ENCODE assay signal across 38 cellular contexts in the genomic region with DNA sequence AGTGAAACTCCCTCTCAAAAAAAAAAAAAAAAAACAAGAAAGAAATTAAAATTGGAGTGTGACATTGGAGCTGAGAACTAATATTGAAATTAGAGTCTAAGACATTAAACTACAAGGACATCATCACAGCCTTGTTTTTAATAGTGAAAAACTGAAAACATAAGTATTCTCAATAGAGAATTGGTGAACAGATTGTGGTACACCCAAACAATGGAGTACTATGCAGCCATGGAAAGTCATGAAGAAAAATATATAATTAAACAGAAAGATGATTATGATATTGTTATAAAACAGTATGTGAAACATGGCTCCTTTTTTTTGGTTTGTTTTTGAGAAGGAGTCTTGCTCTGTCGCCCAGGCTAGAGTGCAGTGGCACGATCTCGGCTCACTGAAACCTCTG. TPM values are rescaled to one million over a fixed set of nuclear protein-coding genes. Genes with fewer than 3 reads are reported as not detected.
"Had no signal": no experiment of that assay in that cellular context is flagged by ENCODE, and none has a peak within 500 bp of the region (broad histone marks: within the 10 kb centered on the region; RNA-seq: fewer than 3 reads in every experiment).

No MANE protein-coding gene starts in this region.

- H3K4me1 Mint-ChIP-seq: activated B cell treated with CpG ODN at 0.5 μM for 24 hours; activated naive CD4-positive, alpha-beta T cell treated with anti-CD3 and anti-CD28 coated beads, Interleukin-2, amount 50 U/mL, for 24 hours; activated naive CD8-positive, alpha-beta T cell treated with anti-CD3 and anti-CD28 coated beads, Interleukin-2, amount 50 U/mL, for 24 hours; activated T-helper 17 cell treated with anti-CD3 and anti-CD28 coated beads, Interleukin-2, amount 50 U/mL, for 72 hours; central memory CD8-positive, alpha-beta T cell had no signal

- H3K27me3 ChIP-seq: ascending aorta, cardiac muscle cell had no signal

- DNase-seq: activated B cell treated with CpG ODN at 0.5 μM for 24 hours; activated CD4-positive, alpha-beta memory T cell treated with anti-CD3 and anti-CD28 coated beads for 36 hours; activated CD4-positive, alpha-beta T cell treated with anti-CD3 and anti-CD28 coated beads for 4 hours; activated CD4-positive, alpha-beta T cell treated with anti-CD3 and anti-CD28 coated beads, Interleukin-2, amount 10 ng/mL, durations not matched to agents 24 days and 14 days; activated CD4-positive, alpha-beta T cell treated with anti-CD3 and anti-CD28 coated beads, Interleukin-2, amount 50 U/mL, for 1 hour; activated CD4-positive, alpha-beta T cell treated with anti-CD3 and anti-CD28 coated beads, Interleukin-2, amount 50 U/mL, for 4 hours; activated CD4-positive, CD25-positive, alpha-beta regulatory T cell treated with anti-CD3 and anti-CD28 coated beads, Interleukin-2, amount 50 U/mL, for 72 hours; activated CD8-positive, alpha-beta memory T cell treated with anti-CD3 and anti-CD28 coated beads, Interleukin-2, amount 50 U/mL, for 4 hours; activated CD8-positive, alpha-beta T cell treated with anti-CD3 and anti-CD28 coated beads for 36 hours; activated effector memory CD4-positive, alpha-beta T cell treated with anti-CD3 and anti-CD28 coated beads, Interleukin-2, amount 50 U/mL, for 16 hours; activated gamma-delta T cell treated with Interleukin-2 at 50 U/mL for 16 hours; activated naive CD4-positive, alpha-beta T cell; activated naive CD4-positive, alpha-beta T cell treated with anti-CD3 and anti-CD28 coated beads for 36 hours; activated naive CD8-positive, alpha-beta T cell treated with anti-CD3 and anti-CD28 coated beads, Interleukin-2, amount 10 ng/mL, durations not matched to agents 7 days and 5 days; activated naive CD8-positive, alpha-beta T cell treated with anti-CD3 and anti-CD28 coated beads, Interleukin-2, amount 50 U/mL, for 24 hours; activated T-cell treated with anti-CD3 and anti-CD28 coated beads for 4 hours; activated T-cell treated with anti-CD3 and anti-CD28 coated beads, Interleukin-2, amount 50 U/mL, for 1 hour; activated T-cell treated with anti-CD3 and anti-CD28 coated beads, Interleukin-2, amount 50 U/mL, for 4 hours; activated T-cell treated with anti-CD3 and anti-CD28 coated beads, Interleukin-2, amount 50 U/mL, for 72 hours; amygdala; anterior cingulate cortex; caudate nucleus; cerebellar nuclear complex; T-helper 2 cell; T-helper 9 cell had no signal

- H3K4me3 ChIP-seq: ascending aorta, cardiac muscle cell had no signal

- H3K4me3 Mint-ChIP-seq: activated B cell treated with CpG ODN at 0.5 μM for 24 hours; activated CD4-positive, alpha-beta memory T cell treated with anti-CD3 and anti-CD28 coated beads for 36 hours; activated CD4-positive, alpha-beta T cell treated with anti-CD3 and anti-CD28 coated beads, Interleukin-2, amount 10 ng/mL, durations not matched to agents 24 days and 14 days; activated CD8-positive, alpha-beta T cell treated with anti-CD3 and anti-CD28 coated beads for 36 hours; activated naive CD4-positive, alpha-beta T cell treated with anti-CD3 and anti-CD28 coated beads for 36 hours; activated naive CD4-positive, alpha-beta T cell treated with anti-CD3 and anti-CD28 coated beads, Interleukin-2, amount 50 U/mL, for 24 hours; activated naive CD8-positive, alpha-beta T cell; activated naive CD8-positive, alpha-beta T cell treated with anti-CD3 and anti-CD28 coated beads, Interleukin-2, amount 10 ng/mL, durations not matched to agents 7 days and 5 days; activated naive CD8-positive, alpha-beta T cell treated with anti-CD3 and anti-CD28 coated beads, Interleukin-2, amount 50 U/mL, for 24 hours; activated T-cell treated with anti-CD3 and anti-CD28 coated beads, Interleukin-2, amount 50 U/mL, for 4 hours; activated T-cell treated with anti-CD3 and anti-CD28 coated beads, Interleukin-2, amount 50 U/mL, for 72 hours; activated T-helper 1 cell treated with anti-CD3 and anti-CD28 coated beads, Interleukin-12 subunit alpha, Interleukin-12 subunit beta, Interleukin-2, Interleukin-4 antibody, amounts not matched to agents 30 ng/mL and 10 ng/mL and 1 ng/mL, durations not matched to agents 14 hours and 24 hours and 36 hours; activated T-helper 17 cell treated with anti-CD3 and anti-CD28 coated beads, Interleukin-2, amount 50 U/mL, for 72 hours; brain; central memory CD8-positive, alpha-beta T cell; T-helper 1 cell treated with Interleukin-12 subunit alpha and Interleukin-12 subunit beta and Interleukin-4 antibody, amounts not matched to agents 30 μg/mL and 1 μg/mL, for 36 hours; T-helper 2 cell treated with Interferon-gamma antibody and Interleukin-4, amounts not matched to agents 5 μg/mL and 100 μg/mL, for 36 hours had no signal

- FAIRE-seq: bronchial epithelial cell, TTC549 had no signal

- H3K9me3 Mint-ChIP-seq: activated B cell treated with CpG ODN at 0.5 μM for 24 hours; activated CD4-positive, alpha-beta memory T cell treated with anti-CD3 and anti-CD28 coated beads for 36 hours; activated CD4-positive, alpha-beta T cell treated with anti-CD3 and anti-CD28 coated beads, Interleukin-2, amount 10 ng/mL, durations not matched to agents 24 days and 14 days; activated CD8-positive, alpha-beta T cell treated with anti-CD3 and anti-CD28 coated beads for 36 hours; activated naive CD4-positive, alpha-beta T cell treated with anti-CD3 and anti-CD28 coated beads for 36 hours; activated naive CD4-positive, alpha-beta T cell treated with anti-CD3 and anti-CD28 coated beads, Interleukin-2, amount 50 U/mL, for 24 hours; activated naive CD8-positive, alpha-beta T cell treated with anti-CD3 and anti-CD28 coated beads, Interleukin-2, amount 10 ng/mL, durations not matched to agents 7 days and 5 days; activated naive CD8-positive, alpha-beta T cell treated with anti-CD3 and anti-CD28 coated beads, Interleukin-2, amount 50 U/mL, for 24 hours; activated T-cell treated with anti-CD3 and anti-CD28 coated beads, Interleukin-2, amount 50 U/mL, for 4 hours; activated T-cell treated with anti-CD3 and anti-CD28 coated beads, Interleukin-2, amount 50 U/mL, for 72 hours; activated T-helper 1 cell treated with anti-CD3 and anti-CD28 coated beads, Interleukin-12 subunit alpha, Interleukin-12 subunit beta, Interleukin-2, Interleukin-4 antibody, amounts not matched to agents 30 ng/mL and 10 ng/mL and 1 ng/mL, durations not matched to agents 14 hours and 24 hours and 36 hours; activated T-helper 17 cell treated with anti-CD3 and anti-CD28 coated beads, Interleukin-2, amount 50 U/mL, for 72 hours; brain; central memory CD8-positive, alpha-beta T cell; T-helper 1 cell treated with Interleukin-12 subunit alpha and Interleukin-12 subunit beta and Interleukin-4 antibody, amounts not matched to agents 30 μg/mL and 1 μg/mL, for 36 hours; T-helper 2 cell treated with Interferon-gamma antibody and Interleukin-4, amounts not matched to agents 5 μg/mL and 100 μg/mL, for 36 hours had no signal

- ATAC-seq: activated CD8-positive, alpha-beta T cell treated with anti-CD3 and anti-CD28 coated beads for 36 hours; activated naive CD8-positive, alpha-beta T cell treated with anti-CD3 and anti-CD28 coated beads, Interleukin-2, amount 50 U/mL, for 24 hours; activated T-cell treated with anti-CD3 and anti-CD28 coated beads, Interleukin-2, amount 50 U/mL, for 4 hours; activated T-cell treated with anti-CD3 and anti-CD28 coated beads, Interleukin-2, amount 50 U/mL, for 72 hours; activated T-helper 17 cell treated with anti-CD3 and anti-CD28 coated beads, Interleukin-2, amount 50 U/mL, for 72 hours had no signal

- H3K4me1 ChIP-seq: ascending aorta had no signal

- H3K36me3 Mint-ChIP-seq: activated CD4-positive, alpha-beta memory T cell treated with anti-CD3 and anti-CD28 coated beads for 36 hours; activated naive CD4-positive, alpha-beta T cell treated with anti-CD3 and anti-CD28 coated beads, Interleukin-2, amount 50 U/mL, for 24 hours; activated naive CD8-positive, alpha-beta T cell; activated naive CD8-positive, alpha-beta T cell treated with anti-CD3 and anti-CD28 coated beads, Interleukin-2, amount 10 ng/mL, durations not matched to agents 7 days and 5 days; brain had no signal

- H3K27ac ChIP-seq: ascending aorta, cardiac muscle cell had no signal

- H3K27ac Mint-ChIP-seq: activated B cell treated with CpG ODN at 0.5 μM for 24 hours; activated CD4-positive, alpha-beta memory T cell treated with anti-CD3 and anti-CD28 coated beads for 36 hours; activated CD4-positive, alpha-beta T cell treated with anti-CD3 and anti-CD28 coated beads, Interleukin-2, amount 10 ng/mL, durations not matched to agents 24 days and 14 days; activated CD8-positive, alpha-beta T cell treated with anti-CD3 and anti-CD28 coated beads for 36 hours; activated naive CD4-positive, alpha-beta T cell treated with anti-CD3 and anti-CD28 coated beads for 36 hours; activated naive CD4-positive, alpha-beta T cell treated with anti-CD3 and anti-CD28 coated beads, Interleukin-2, amount 50 U/mL, for 24 hours; activated naive CD8-positive, alpha-beta T cell; activated naive CD8-positive, alpha-beta T cell treated with anti-CD3 and anti-CD28 coated beads, Interleukin-2, amount 10 ng/mL, durations not matched to agents 7 days and 5 days; activated naive CD8-positive, alpha-beta T cell treated with anti-CD3 and anti-CD28 coated beads, Interleukin-2, amount 50 U/mL, for 24 hours; activated T-cell treated with anti-CD3 and anti-CD28 coated beads, Interleukin-2, amount 50 U/mL, for 72 hours; activated T-helper 1 cell treated with anti-CD3 and anti-CD28 coated beads, Interleukin-12 subunit alpha, Interleukin-12 subunit beta, Interleukin-2, Interleukin-4 antibody, amounts not matched to agents 30 ng/mL and 10 ng/mL and 1 ng/mL, durations not matched to agents 14 hours and 24 hours and 36 hours; activated T-helper 17 cell treated with anti-CD3 and anti-CD28 coated beads, Interleukin-2, amount 50 U/mL, for 72 hours; brain; T-helper 1 cell treated with Interleukin-12 subunit alpha and Interleukin-12 subunit beta and Interleukin-4 antibody, amounts not matched to agents 30 μg/mL and 1 μg/mL, for 36 hours; T-helper 2 cell treated with Interferon-gamma antibody and Interleukin-4, amounts not matched to agents 5 μg/mL and 100 μg/mL, for 36 hours had no signal

- H3K36me3 ChIP-seq: ascending aorta, cardiac muscle cell had no signal

- H3K9me3 ChIP-seq: ascending aorta had no signal

- H3K27me3 Mint-ChIP-seq: activated naive CD4-positive, alpha-beta T cell treated with anti-CD3 and anti-CD28 coated beads, Interleukin-2, amount 50 U/mL, for 24 hours had no signal

RNA-seq across cellular contexts. Expression of a gene that starts 43.4 kb away (rescaled TPM):
- total RNA-seq: activated B cell treated with CpG ODN at 0.5 μM for 24 hours; activated CD4-positive, alpha-beta T cell treated with anti-CD3 and anti-CD28 coated beads, Interleukin-2, amount 10 ng/mL, durations not matched to agents 24 days and 14 days; activated T-helper 1 cell treated with anti-CD3 and anti-CD28 coated beads, Interleukin-12 subunit alpha, Interleukin-12 subunit beta, Interleukin-2, Interleukin-4 antibody, amounts not matched to agents 30 ng/mL and 10 ng/mL and 1 ng/mL, durations not matched to agents 14 hours and 24 hours and 36 hours; activated T-helper 17 cell treated with anti-CD3 and anti-CD28 coated beads, Interleukin-2, amount 50 U/mL, for 72 hours; ascending aorta; bronchial epithelial cell; cardiac muscle cell; chondrocyte had no signal
- polyA plus RNA-seq: cardiac muscle cell had no signal
